In genomic region chr12:48024735-48025134, GRCh38 we compare ENCODE assay signal across 23 cellular contexts. TPM values are rescaled to one million over a fixed set of nuclear protein-coding genes. Genes with fewer than 3 reads are reported as not detected.
"Had no signal": no experiment of that assay in that cellular context is flagged by ENCODE, and none has a peak within 500 bp of the region (broad histone marks: within the 10 kb centered on the region; RNA-seq: fewer than 3 reads in every experiment).

No MANE protein-coding gene starts in this region.

- H3K4me3 ChIP-seq: breast epithelium, heart right ventricle, left ventricle myocardium inferior, lung, right lobe of liver, thoracic aorta, upper lobe of left lung had no signal

- H3K36me3 Mint-ChIP-seq: activated naive CD4-positive, alpha-beta T cell treated with anti-CD3 and anti-CD28 coated beads, Interleukin-2, amount 10 ng/mL, durations not matched to agents 7 days and 5 days; stimulated activated effector memory CD8-positive, alpha-beta T cell treated with anti-CD3 and anti-CD28 coated beads, Interleukin-12 subunit alpha, Interleukin-12 subunit beta, amount 100 ng/mL, for 72 hours had no signal

- H3K27me3 ChIP-seq: breast epithelium, right lobe of liver, upper lobe of left lung had no signal

- DNase-seq: activated CD4-positive, alpha-beta T cell treated with anti-CD3 and anti-CD28 coated beads for 4 hours; activated CD4-positive, alpha-beta T cell treated with anti-CD3 and anti-CD28 coated beads, Interleukin-2, amount 50 U/mL, for 4 hours; activated naive CD4-positive, alpha-beta T cell treated with anti-CD3 and anti-CD28 coated beads, Interleukin-2, amount 10 ng/mL, durations not matched to agents 7 days and 5 days; activated T-cell treated with anti-CD3 and anti-CD28 coated beads for 4 hours; activated T-cell treated with anti-CD3 and anti-CD28 coated beads, Interleukin-2, amount 50 U/mL, for 72 hours; central memory CD4-positive, alpha-beta T cell; endodermal cell; foreskin fibroblast; heart right ventricle; left ventricle myocardium inferior; stimulated activated CD4-positive, alpha-beta T cell treated with anti-CD3 and anti-CD28 coated beads, Interleukin-12 subunit alpha, Interleukin-12 subunit beta, amount 100 ng/mL, for 4 hours; stimulated activated CD4-positive, alpha-beta T cell treated with anti-CD3 and anti-CD28 coated beads, Interleukin-4, amount 100 ng/mL, for 24 hours; T-helper 1 cell; upper lobe of left lung had no signal

- H3K4me1 Mint-ChIP-seq: activated naive CD4-positive, alpha-beta T cell treated with anti-CD3 and anti-CD28 coated beads, Interleukin-2, amount 10 ng/mL, durations not matched to agents 7 days and 5 days; stimulated activated effector memory CD8-positive, alpha-beta T cell treated with anti-CD3 and anti-CD28 coated beads, Interleukin-12 subunit alpha, Interleukin-12 subunit beta, amount 100 ng/mL, for 72 hours had no signal

- H3K4me3 Mint-ChIP-seq: activated naive CD4-positive, alpha-beta T cell treated with anti-CD3 and anti-CD28 coated beads, Interleukin-2, amount 10 ng/mL, durations not matched to agents 7 days and 5 days; activated T-cell treated with anti-CD3 and anti-CD28 coated beads, Interleukin-2, amount 50 U/mL, for 72 hours; dendritic cell treated with granulocyte-macrophage colony-stimulating factor and Interleukin-4, amounts not matched to agents 40 ng/mL and 50 ng/mL, for 4 days; endodermal cell; stimulated activated effector memory CD8-positive, alpha-beta T cell treated with anti-CD3 and anti-CD28 coated beads, Interleukin-12 subunit alpha, Interleukin-12 subunit beta, amount 100 ng/mL, for 72 hours; stimulated activated naive CD8-positive, alpha-beta T cell treated with anti-CD3 and anti-CD28 coated beads, Interleukin-15, Interleukin-2, amounts not matched to agents 100 ng/mL and 50 ng/mL, for 24 hours had no signal

- H3K27ac Mint-ChIP-seq: activated naive CD4-positive, alpha-beta T cell treated with anti-CD3 and anti-CD28 coated beads, Interleukin-2, amount 10 ng/mL, durations not matched to agents 7 days and 5 days; activated T-cell treated with anti-CD3 and anti-CD28 coated beads, Interleukin-2, amount 50 U/mL, for 72 hours; dendritic cell treated with granulocyte-macrophage colony-stimulating factor and Interleukin-4, amounts not matched to agents 40 ng/mL and 50 ng/mL, for 4 days; endodermal cell; stimulated activated effector memory CD8-positive, alpha-beta T cell treated with anti-CD3 and anti-CD28 coated beads, Interleukin-12 subunit alpha, Interleukin-12 subunit beta, amount 100 ng/mL, for 72 hours; stimulated activated naive CD8-positive, alpha-beta T cell treated with anti-CD3 and anti-CD28 coated beads, Interleukin-15, Interleukin-2, amounts not matched to agents 100 ng/mL and 50 ng/mL, for 24 hours had no signal

- H3K9me3 ChIP-seq: breast epithelium, heart right ventricle, left ventricle myocardium inferior, right lobe of liver, thoracic aorta, upper lobe of left lung had no signal

- H3K27ac ChIP-seq: breast epithelium, heart right ventricle, right lobe of liver, thoracic aorta, upper lobe of left lung had no signal

- H3K36me3 ChIP-seq: breast epithelium, heart right ventricle, left ventricle myocardium inferior, right lobe of liver, thoracic aorta, upper lobe of left lung had no signal

- H3K9me3 Mint-ChIP-seq: activated naive CD4-positive, alpha-beta T cell treated with anti-CD3 and anti-CD28 coated beads, Interleukin-2, amount 10 ng/mL, durations not matched to agents 7 days and 5 days; activated T-cell treated with anti-CD3 and anti-CD28 coated beads, Interleukin-2, amount 50 U/mL, for 72 hours; dendritic cell treated with granulocyte-macrophage colony-stimulating factor and Interleukin-4, amounts not matched to agents 40 ng/mL and 50 ng/mL, for 4 days; endodermal cell; stimulated activated effector memory CD8-positive, alpha-beta T cell treated with anti-CD3 and anti-CD28 coated beads, Interleukin-12 subunit alpha, Interleukin-12 subunit beta, amount 100 ng/mL, for 72 hours; stimulated activated naive CD8-positive, alpha-beta T cell treated with anti-CD3 and anti-CD28 coated beads, Interleukin-15, Interleukin-2, amounts not matched to agents 100 ng/mL and 50 ng/mL, for 24 hours had no signal

- ATAC-seq: activated T-cell treated with anti-CD3 and anti-CD28 coated beads, Interleukin-2, amount 50 U/mL, for 72 hours; esophagus mucosa; heart right ventricle; right lobe of liver; stimulated activated effector memory CD8-positive, alpha-beta T cell treated with anti-CD3 and anti-CD28 coated beads, Interleukin-12 subunit alpha, Interleukin-12 subunit beta, amount 100 ng/mL, for 72 hours had no signal

- H3K4me1 ChIP-seq: breast epithelium, right lobe of liver had no signal

RNA-seq across cellular contexts. Expression of gene COL2A1, which starts 20.5 kb away (rescaled TPM):
- total RNA-seq: esophagus mucosa, left ventricle myocardium inferior, right lobe of liver, subcutaneous adipose tissue had no signal
